In the genomic region with DNA sequence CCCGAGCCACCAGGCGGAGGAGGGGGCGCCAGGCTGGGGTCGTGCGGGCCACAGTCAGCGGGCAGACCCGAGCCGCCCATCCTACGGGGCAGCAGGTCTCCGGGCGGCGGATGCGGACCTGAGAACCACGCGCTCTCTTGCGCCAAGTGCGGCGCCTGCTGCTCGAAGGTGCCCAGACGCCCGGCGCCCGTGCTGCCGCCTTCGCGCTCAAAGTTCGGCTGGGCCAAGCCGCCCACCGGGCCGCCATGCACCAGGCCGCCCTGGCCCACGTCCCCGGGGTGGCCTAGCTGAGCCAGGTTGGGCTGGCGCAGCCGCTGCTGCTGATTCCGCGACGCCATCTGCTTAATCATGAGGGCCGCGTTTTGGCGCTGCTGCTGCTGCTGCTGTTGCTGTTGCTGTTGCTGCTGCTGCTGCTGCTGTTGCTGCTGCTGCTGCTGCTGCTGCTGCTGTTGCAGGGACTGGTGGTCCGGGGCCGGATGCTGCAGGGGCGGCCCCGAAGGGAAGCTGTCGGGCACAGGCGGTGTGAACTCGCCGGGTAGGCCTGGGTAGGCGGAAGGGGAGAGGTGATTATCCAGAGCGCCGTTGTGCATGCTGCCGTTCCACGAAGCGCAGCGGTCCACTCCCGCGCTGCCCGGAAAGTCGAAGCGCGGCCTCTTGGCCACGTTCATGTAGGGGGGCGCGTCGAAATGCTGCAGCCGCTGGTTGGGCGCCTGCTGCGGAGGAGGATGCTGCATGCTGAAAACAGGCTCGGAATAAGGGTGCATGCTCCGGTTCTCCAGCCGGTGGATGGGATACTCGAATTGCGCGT, we compare ENCODE assay signal across 11 cellular contexts. TPM values are rescaled to one million over a fixed set of nuclear protein-coding genes. Genes with fewer than 3 reads are reported as not detected.
DNase-seq lines count a peak whose midpoint lies in the region; ATAC-seq, FAIRE-seq and TF ChIP-seq lines count a peak whose summit lies in the region.
"Had no signal": no experiment of that assay in that cellular context is flagged by ENCODE, and none has a peak within 500 bp of the region (broad histone marks: within the 10 kb centered on the region; RNA-seq: fewer than 3 reads in every experiment).

No MANE protein-coding gene starts in this region.

- H3K4me1 Mint-ChIP-seq in stimulated activated naive B cell treated with anti-CD40 and anti-IgM and Interleukin-4, amounts not matched to agents 10 μg/mL and 1 μg/mL and 100 μg/mL, for 72 hours, result peaks cover 6 to 16% of the 10 kb centered on the region in 2 donors

- no peaks in the 10 kb centered on the region for H3K36me3 Mint-ChIP-seq in stimulated activated naive B cell treated with anti-CD40 and anti-IgM and Interleukin-4, amounts not matched to agents 10 μg/mL and 1 μg/mL and 100 μg/mL, for 72 hours

- H3K27ac Mint-ChIP-seq in stimulated activated naive B cell treated with anti-CD40 and anti-IgM and Interleukin-4, amounts not matched to agents 10 μg/mL and 1 μg/mL and 100 μg/mL, for 72 hours, result no peak overlapping the region

- FAIRE-seq in kidney (lab: Jason Lieb, UNC), result no peak

- no peak overlapping the region for H3K9ac ChIP-seq in kidney (ENCODE audit: low read length in 2 of 2)

- no peaks in the 10 kb centered on the region for H3K9me3 ChIP-seq in kidney (ENCODE audit: control insufficient read depth in 1 of 2, low read length in 2 of 2)

- ATAC-seq in stimulated activated naive B cell treated with anti-CD40 and anti-IgM and Interleukin-4, amounts not matched to agents 10 μg/mL and 1 μg/mL and 100 μg/mL, for 72 hours (replicated peaks), result no peak

- no peak overlapping the region for H3K27ac ChIP-seq in kidney (ENCODE audit: low read depth in 2 of 2, low read length in 2 of 2)

- no peaks in the 10 kb centered on the region for H3K36me3 ChIP-seq in kidney (ENCODE audit: control insufficient read depth in 1 of 2, insufficient read depth in 2 of 2, low read length in 2 of 2)

- H3K4me1 ChIP-seq in kidney (ENCODE audit: control insufficient read depth in 1 of 2, insufficient read depth in 1 of 2, low read depth in 1 of 2, low read length in 2 of 2), result peaks cover 0 to 8% of the 10 kb centered on the region in 2 donors

- no peaks in the 10 kb centered on the region for H3K9me3 Mint-ChIP-seq in stimulated activated naive B cell treated with anti-CD40 and anti-IgM and Interleukin-4, amounts not matched to agents 10 μg/mL and 1 μg/mL and 100 μg/mL, for 72 hours

- TF ChIP-seq CTCF in cardiac fibroblast (IDR thresholded peaks at IDR 0.05; ENCODE audit: low read depth, low read length), result no peak
- TF ChIP-seq CTCF in kidney (IDR thresholded peaks at IDR 0.05; ENCODE audit: borderline replicate concordance, extremely low read depth, insufficient read depth), result no peak

- DNase-seq in NCI-H1694 (lab: John Stamatoyannopoulos, UW), result peak; percentile 29
- DNase-seq in cardiac fibroblast (ENCODE audit: low read depth in 2 of 2), result peak; percentile 54 to 59
- peak; percentile 68 for DNase-seq in kidney
- no peak for DNase-seq in stimulated activated naive B cell treated with anti-CD40 and anti-IgM and Interleukin-4, amounts not matched to agents 10 μg/mL and 1 μg/mL and 100 μg/mL, for 72 hours
- no peak for DNase-seq in GOT3 (lab: John Stamatoyannopoulos, UW)
- DNase-seq in A172 (ENCODE audit: low spot score), result no peak
- DNase-seq in stimulated activated CD4-positive, alpha-beta T cell treated with anti-CD3 and anti-CD28 coated beads, Interleukin-4, amount 100 ng/mL, for 1 hour, result no peak
- DNase-seq: activated CD4-positive, CD25-positive, alpha-beta regulatory T cell treated with anti-CD3 and anti-CD28 coated beads, Interleukin-2, amount 50 U/mL, for 72 hours; activated naive CD4-positive, alpha-beta T cell treated with Interleukin-2 at 50 U/mL for 16 hours; NCI-H345; SIG-M5 had no signal

- H3K27me3 Mint-ChIP-seq in stimulated activated naive B cell treated with anti-CD40 and anti-IgM and Interleukin-4, amounts not matched to agents 10 μg/mL and 1 μg/mL and 100 μg/mL, for 72 hours, result peaks cover 16 to 30% of the 10 kb centered on the region in 2 donors

- H3K4me3 Mint-ChIP-seq in stimulated activated naive B cell treated with anti-CD40 and anti-IgM and Interleukin-4, amounts not matched to agents 10 μg/mL and 1 μg/mL and 100 μg/mL, for 72 hours, result peak overlapping the region; percentile 28 to 52

- intact Hi-C loops in kidney (cut with DNase I), result no loop called here

- H3K4me3 ChIP-seq in cardiac fibroblast (replicated peaks in 1 of 2; ENCODE audit: low read depth in 2 of 2, low read length in 2 of 2) (peak overlapping the region; percentile 22 to 85), kidney (ENCODE audit: low read length in 2 of 2) (no peak overlapping the region)

RNA-seq across cellular contexts. Expression of a gene that starts 2.8 kb away (rescaled TPM):
- 3.2 TPM for total RNA-seq in kidney
- 0.92 TPM for polyA plus RNA-seq in kidney (ENCODE audit: insufficient read depth, low read depth, low replicate concordance)
- total RNA-seq in A172 (2014; rRNA removed; shearing (Covaris generic)), result 2.3 TPM in 2 replicates

Comparison
In these comparisons a context has a peak if more than half of its experiments do, and no peak if none do; other contexts are left out.
1. DNase-seq: peak in NCI-H1694 (single experiment), cardiac fibroblast (2 of 2) and kidney (single experiment); none in stimulated activated naive B cell treated with anti-CD40 and anti-IgM and Interleukin-4, amounts not matched to agents 10 μg/mL and 1 μg/mL and 100 μg/mL, for 72 hours (single experiment), GOT3 (single experiment), A172 (single experiment) and stimulated activated CD4-positive, alpha-beta T cell treated with anti-CD3 and anti-CD28 coated beads, Interleukin-4, amount 100 ng/mL, for 1 hour (single experiment).
2. H3K4me3 ChIP-seq: peak in cardiac fibroblast (2 of 2); none in kidney (0 of 2).